In the genomic region with DNA sequence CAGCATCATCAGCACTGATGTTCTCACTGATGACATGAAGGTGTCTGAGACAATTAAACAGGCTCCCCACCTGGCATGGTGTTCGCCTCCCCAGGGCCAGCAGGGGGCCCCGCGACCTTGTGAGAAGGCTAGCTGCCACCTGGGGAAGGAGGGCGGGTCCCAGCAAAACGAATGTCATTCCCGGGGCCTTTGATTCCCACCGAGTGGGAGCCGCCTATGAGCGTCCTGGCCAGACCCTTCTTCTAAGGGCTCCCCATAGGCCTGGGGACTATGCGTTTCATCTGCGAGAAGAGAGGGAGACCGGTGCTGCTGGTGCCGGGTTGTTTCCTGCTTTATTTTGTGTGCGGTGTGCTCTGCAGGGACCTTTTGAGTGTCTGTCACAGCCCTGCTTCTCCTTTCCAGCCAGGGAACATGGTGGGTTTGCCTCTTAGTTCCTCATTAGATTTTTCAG, we compare ENCODE assay signal across 9 cellular contexts. TPM values are rescaled to one million over a fixed set of nuclear protein-coding genes. Genes with fewer than 3 reads are reported as not detected.
DNase-seq lines count a peak whose midpoint lies in the region; ATAC-seq, FAIRE-seq and TF ChIP-seq lines count a peak whose summit lies in the region.
"Had no signal": no experiment of that assay in that cellular context is flagged by ENCODE, and none has a peak within 500 bp of the region (broad histone marks: within the 10 kb centered on the region; RNA-seq: fewer than 3 reads in every experiment).

No MANE protein-coding gene starts in this region.

- H3K9me3 ChIP-seq in neutrophil = no peaks in the 10 kb centered on the region

- peaks cover 2% of the 10 kb centered on the region for H3K4me1 Mint-ChIP-seq in activated CD4-positive, alpha-beta memory T cell treated with anti-CD3 and anti-CD28 coated beads for 36 hours (ENCODE audit: low read depth)

- H3K27me3 Mint-ChIP-seq in activated CD4-positive, alpha-beta memory T cell treated with anti-CD3 and anti-CD28 coated beads for 36 hours = peaks cover 11% of the 10 kb centered on the region

- no peak overlapping the region for H3K27ac ChIP-seq in ACC112 (ENCODE audit: low read depth, low read length)
- H3K27ac ChIP-seq in neutrophil = peak overlapping the region; percentile 64

- no peaks in the 10 kb centered on the region for H3K9me3 Mint-ChIP-seq in activated CD4-positive, alpha-beta memory T cell treated with anti-CD3 and anti-CD28 coated beads for 36 hours

- peak; percentile 67 for FAIRE-seq in GM18507 (lab: Jason Lieb, UNC)
- FAIRE-seq in urothelium cell line (lab: Jason Lieb, UNC) = no peak

- H3K27ac Mint-ChIP-seq in activated CD4-positive, alpha-beta memory T cell treated with anti-CD3 and anti-CD28 coated beads for 36 hours = no peak overlapping the region

- no peaks in the 10 kb centered on the region for H3K36me3 Mint-ChIP-seq in activated CD4-positive, alpha-beta memory T cell treated with anti-CD3 and anti-CD28 coated beads for 36 hours

- peak; percentile 85 for ATAC-seq in HG03025 (IDR thresholded peaks at IDR 0.05; ENCODE audit: low FRiP score, unreplicated experiment)

- H2AFZ ChIP-seq in ACC112 (ENCODE audit: low read length, unreplicated experiment) = peak overlapping the region; percentile 12

- H3K4me3 Mint-ChIP-seq in activated CD4-positive, alpha-beta memory T cell treated with anti-CD3 and anti-CD28 coated beads for 36 hours = no peak overlapping the region

- no peak overlapping the region for H3K4me3 ChIP-seq in ACC112 (ENCODE audit: low read depth, low read length)
- H3K4me3 ChIP-seq in epithelial cell of proximal tubule (ENCODE audit: low read depth, low read length) = peak overlapping the region; percentile 33
- peak overlapping the region; percentile 50 to 65 for H3K4me3 ChIP-seq in neutrophil (ENCODE audit: low read depth in 1 of 2, low read length in 1 of 2)

- H3K79me2 ChIP-seq in ACC112 (ENCODE audit: control insufficient read depth, insufficient read depth, low read length, unreplicated experiment) = no peaks in the 10 kb centered on the region

- H3K4me1 ChIP-seq in ACC112 (ENCODE audit: control insufficient read depth, insufficient read depth, low read length, unreplicated experiment) = no peaks in the 10 kb centered on the region
- peaks cover 14 to 24% of the 10 kb centered on the region in 2 experiments for H3K4me1 ChIP-seq in neutrophil (ENCODE audit: control insufficient read depth in 1 of 2, insufficient read depth in 1 of 2, low read depth in 1 of 2, low read length in 1 of 2)

- POLR2A ChIA-PET in activated CD4-positive, alpha-beta memory T cell treated with anti-CD3 and anti-CD28 coated beads for 36 hours (lab: Charles Lee) = no interaction called here

- TF ChIP-seq CTCF in epithelial cell of proximal tubule (conservative IDR thresholded peaks at IDR 0.05; ENCODE audit: low read depth, low read length) (peak; percentile 86), neutrophil (IDR thresholded peaks at IDR 0.05) (peak; percentile 38)

- intact Hi-C loops in activated CD4-positive, alpha-beta memory T cell treated with anti-CD3 and anti-CD28 coated beads for 36 hours (cut with micrococcal nuclease) = loop anchor here (1.0 kb wide), 2 partner anchors 163 to 221 kb away; no protein-coding TSS in a partner anchor

- H3K36me3 ChIP-seq in ACC112 (ENCODE audit: insufficient read depth, low read length) (no peaks in the 10 kb centered on the region), neutrophil (no peaks in the 10 kb centered on the region)

- peaks cover 54% of the 10 kb centered on the region for H3K27me3 ChIP-seq in ACC112 (ENCODE audit: insufficient read depth, low read length)
- H3K27me3 ChIP-seq in neutrophil = no peaks in the 10 kb centered on the region

- CTCF ChIA-PET in activated CD4-positive, alpha-beta memory T cell treated with anti-CD3 and anti-CD28 coated beads for 36 hours (lab: Charles Lee) = interaction anchor here (0.7 to 4.2 kb wide), 11 partner anchors 11 to 219 kb away, joined by 3 to 44 read pairs (median 3); a partner anchor contains a TSS

- DNase-seq in GM18507 (ENCODE audit: extremely low spot score, insufficient read length, low read depth) (peak; percentile 40), NCI-H345 treated with DMSO at 0.1 percent for 48 hours (lab: John Stamatoyannopoulos, UW; ENCODE audit: unreplicated experiment) (peak; percentile 14), epithelial cell of proximal tubule (ENCODE audit: low read depth) (no peak), urothelium cell line (ENCODE audit: low spot score) (peak; percentile 75)
- peak; percentile 68 for DNase-seq in activated CD4-positive, alpha-beta memory T cell treated with anti-CD3 and anti-CD28 coated beads for 36 hours

RNA-seq across cellular contexts. Expression of a gene that starts 20.5 kb away (rescaled TPM):
- not detected for total RNA-seq in activated CD4-positive, alpha-beta memory T cell treated with anti-CD3 and anti-CD28 coated beads for 36 hours
- not detected in 2 replicates for total RNA-seq in epithelial cell of proximal tubule
- total RNA-seq: subcutaneous adipose tissue had no signal

RNA-seq across cellular contexts. Expression of a gene that starts 46.8 kb away (rescaled TPM):
- not detected for total RNA-seq in activated CD4-positive, alpha-beta memory T cell treated with anti-CD3 and anti-CD28 coated beads for 36 hours
- not detected in 2 replicates for total RNA-seq in epithelial cell of proximal tubule
- total RNA-seq: subcutaneous adipose tissue had no signal
